8 cellular contexts compared by ENCODE assay signal in genomic region chr6:138439546-138439945, GRCh38.
"Had no signal": no experiment of that assay in that cellular context is flagged by ENCODE, and none has a peak within 500 bp of the region (broad histone marks: within the 10 kb centered on the region; RNA-seq: fewer than 3 reads in every experiment).

No MANE protein-coding gene starts in this region.

- H2AFZ ChIP-seq: GM23248 had no signal

- H3K9me3 ChIP-seq: HAP-1 had no signal

- H3K27ac ChIP-seq: GM23248, HL-60 had no signal

- DNase-seq: GM23248, GOT3, H7, HFFc6, IMR-90 had no signal

- H3K4me3 ChIP-seq: GM23248, HAP-1 had no signal

- H3K4me1 ChIP-seq: HAP-1 had no signal

- H3K9ac ChIP-seq: GM23248 had no signal

- ATAC-seq: HCT116 had no signal
